ENCODE assay signal across 35 cellular contexts in genomic region chr17:45792437-45792836, GRCh38. TPM values are rescaled to one million over a fixed set of nuclear protein-coding genes. Genes with fewer than 3 reads are reported as not detected.
"Had no signal": no experiment of that assay in that cellular context is flagged by ENCODE, and none has a peak within 500 bp of the region (broad histone marks: within the 10 kb centered on the region; RNA-seq: fewer than 3 reads in every experiment).

No MANE protein-coding gene starts in this region.

- H3K9me3 Mint-ChIP-seq: dendritic cell treated with granulocyte-macrophage colony-stimulating factor and Interleukin-4, amounts not matched to agents 40 ng/mL and 50 ng/mL, for 4 days; endodermal cell; mesothelial cell of epicardium; naive B cell; natural killer cell treated with Interleukin-12 subunit alpha and Interleukin-12 subunit beta and Interleukin-15 and Interleukin-18, amount 100 ng/mL, for 72 hours; neural crest cell; stimulated activated naive B cell treated with anti-CD40 and anti-IgM and Interleukin-4, amounts not matched to agents 10 μg/mL and 1 μg/mL and 100 μg/mL, for 72 hours; stimulated activated naive CD8-positive, alpha-beta T cell treated with anti-CD3 and anti-CD28 coated beads, Interleukin-15, Interleukin-2, amounts not matched to agents 100 ng/mL and 50 ng/mL, for 24 hours had no signal

- H3K9me3 ChIP-seq: colonic mucosa, esophagus muscularis mucosa, left lung, mucosa of descending colon, ovary, psoas muscle, sigmoid colon, thoracic aorta, tibial nerve, upper lobe of left lung had no signal

- H3K27ac Mint-ChIP-seq: dendritic cell treated with granulocyte-macrophage colony-stimulating factor and Interleukin-4, amounts not matched to agents 40 ng/mL and 50 ng/mL, for 4 days; endodermal cell; mesothelial cell of epicardium; stimulated activated naive B cell treated with anti-CD40 and anti-IgM and Interleukin-4, amounts not matched to agents 10 μg/mL and 1 μg/mL and 100 μg/mL, for 72 hours; stimulated activated naive CD8-positive, alpha-beta T cell treated with anti-CD3 and anti-CD28 coated beads, Interleukin-15, Interleukin-2, amounts not matched to agents 100 ng/mL and 50 ng/mL, for 24 hours had no signal

- H3K36me3 ChIP-seq: colonic mucosa, esophagus muscularis mucosa, left lung, ovary, sigmoid colon, thoracic aorta, tibial nerve, upper lobe of left lung had no signal

- H3K4me1 ChIP-seq: colonic mucosa, left lung, psoas muscle, upper lobe of left lung had no signal

- FAIRE-seq: endothelial cell of umbilical vein, kidney had no signal

- H3K27ac ChIP-seq: colonic mucosa, esophagus muscularis mucosa, left lung, ovary, psoas muscle, sigmoid colon, thoracic aorta, tibial nerve, upper lobe of left lung had no signal

- H3K36me3 Mint-ChIP-seq: mesothelial cell of epicardium; naive B cell; natural killer cell treated with Interleukin-12 subunit alpha and Interleukin-12 subunit beta and Interleukin-15 and Interleukin-18, amount 100 ng/mL, for 72 hours; stimulated activated naive B cell treated with anti-CD40 and anti-IgM and Interleukin-4, amounts not matched to agents 10 μg/mL and 1 μg/mL and 100 μg/mL, for 72 hours had no signal

- H3K4me3 ChIP-seq: colonic mucosa, esophagus muscularis mucosa, left lung, mucosa of descending colon, ovary, psoas muscle, sigmoid colon, thoracic aorta, tibial nerve, upper lobe of left lung had no signal

- H3K27me3 ChIP-seq: ovary had no signal

- H3K4me3 Mint-ChIP-seq: dendritic cell treated with granulocyte-macrophage colony-stimulating factor and Interleukin-4, amounts not matched to agents 40 ng/mL and 50 ng/mL, for 4 days; endodermal cell; mesothelial cell of epicardium; natural killer cell treated with Interleukin-12 subunit alpha and Interleukin-12 subunit beta and Interleukin-15 and Interleukin-18, amount 100 ng/mL, for 72 hours; neural crest cell; stimulated activated naive B cell treated with anti-CD40 and anti-IgM and Interleukin-4, amounts not matched to agents 10 μg/mL and 1 μg/mL and 100 μg/mL, for 72 hours; stimulated activated naive CD8-positive, alpha-beta T cell treated with anti-CD3 and anti-CD28 coated beads, Interleukin-15, Interleukin-2, amounts not matched to agents 100 ng/mL and 50 ng/mL, for 24 hours had no signal

- ATAC-seq: psoas muscle; right cardiac atrium; stimulated activated naive B cell treated with anti-CD40 and anti-IgM and Interleukin-4, amounts not matched to agents 10 μg/mL and 1 μg/mL and 100 μg/mL, for 72 hours had no signal

- DNase-seq: effector CD8-positive, alpha-beta T cell; foreskin melanocyte; head of caudate nucleus; kidney; mesenchymal stem cell; naive B cell; nucleus accumbens; ovary; psoas muscle; right cardiac atrium; sigmoid colon; stimulated activated CD4-positive, alpha-beta T cell treated with anti-CD3 and anti-CD28 coated beads, Interleukin-15, amount 100 ng/mL, for 24 hours; stimulated activated CD4-positive, alpha-beta T cell treated with anti-CD3 and anti-CD28 coated beads, Interleukin-2, amount 100 ng/mL, for 48 hours; stimulated activated naive B cell treated with anti-CD40 and anti-IgM and Interleukin-4, amounts not matched to agents 10 μg/mL and 1 μg/mL and 100 μg/mL, for 72 hours had no signal

RNA-seq across cellular contexts. Expression of gene CRHR1, which starts 8.3 kb away (rescaled TPM):
- total RNA-seq: chondrocyte; colonic mucosa; endothelial cell of umbilical vein; epithelial cell of proximal tubule; fibroblast of lung; kidney; left lung; lung microvascular endothelial cell; mucosa of descending colon; natural killer cell treated with Interleukin-12 subunit alpha and Interleukin-12 subunit beta and Interleukin-15 and Interleukin-18, amount 100 ng/mL, for 72 hours; renal cortical epithelial cell; right cardiac atrium; thoracic aorta; tibial nerve; upper lobe of left lung had no signal
- polyA plus RNA-seq: endothelial cell of umbilical vein, fibroblast of lung, right cardiac atrium, sigmoid colon had no signal

RNA-seq across cellular contexts. Expression of gene SPPL2C, which starts 52.2 kb away (rescaled TPM):
- total RNA-seq: chondrocyte; colonic mucosa; endodermal cell; endothelial cell of umbilical vein; epithelial cell of proximal tubule; esophagus muscularis mucosa; fibroblast of lung; kidney; left lung; lower leg skin; lung microvascular endothelial cell; mesothelial cell of epicardium; mucosa of descending colon; natural killer cell treated with Interleukin-12 subunit alpha and Interleukin-12 subunit beta and Interleukin-15 and Interleukin-18, amount 100 ng/mL, for 72 hours; neural crest cell; ovary; psoas muscle; renal cortical epithelial cell; right cardiac atrium; sigmoid colon; skeletal muscle tissue; thoracic aorta; tibial nerve; upper lobe of left lung had no signal
- polyA plus RNA-seq: endothelial cell of umbilical vein, fibroblast of lung, ovary, psoas muscle, right cardiac atrium had no signal
